Comparison of ENCODE assay signal across 8 cellular contexts in genomic region chr12:4506870-4507269, GRCh38. TPM values are rescaled to one million over a fixed set of nuclear protein-coding genes. Genes with fewer than 3 reads are reported as not detected.
DNase-seq lines count a peak whose midpoint lies in the region; ATAC-seq and TF ChIP-seq lines count a peak whose summit lies in the region.

No MANE protein-coding gene starts in this region.

- no peak overlapping the region for H3K4me3 ChIP-seq in testis
- H3K4me3 ChIP-seq in adrenal gland = no peak overlapping the region

- peak; percentile 83 for DNase-seq in activated CD4-positive, alpha-beta T cell treated with anti-CD3 and anti-CD28 coated beads, Interleukin-2, amount 10 ng/mL, durations not matched to agents 24 days and 14 days
- no peak for DNase-seq in activated CD4-positive, alpha-beta T cell treated with anti-CD3 and anti-CD28 coated beads for 48 hours
- DNase-seq in T-helper 17 cell (no peak), non-pigmented ciliary epithelial cell (ENCODE audit: low read depth) (peak; percentile 54), testis (no peak), occipital lobe (lab: John Stamatoyannopoulos, UW) (no peak), adrenal gland (no peak)

- H3K4me1 ChIP-seq in testis = no peaks in the 10 kb centered on the region
- no peaks in the 10 kb centered on the region for H3K4me1 ChIP-seq in adrenal gland (replicated peaks in 1 of 2)

- intact Hi-C loops in activated CD4-positive, alpha-beta T cell treated with anti-CD3 and anti-CD28 coated beads, Interleukin-2, amount 10 ng/mL, durations not matched to agents 24 days and 14 days (cut with micrococcal nuclease) = loop anchor here (2.0 to 10.0 kb wide), 5 partner anchors 32 to 636 kb away; partner anchors contain the start of genes RAD51AP1 and TIGAR
- intact Hi-C loops in testis (cut with DNase I; ENCODE audit: low total_unique reads) (no loop called here), adrenal gland (cut with DNase I) (no loop called here)

- H3K27ac ChIP-seq in testis (no peak overlapping the region), adrenal gland (no peak overlapping the region)

- H3K27me3 ChIP-seq in testis = no peaks in the 10 kb centered on the region
- H3K27me3 ChIP-seq in adrenal gland = no peaks in the 10 kb centered on the region

- ATAC-seq in HG02798 (IDR thresholded peaks at IDR 0.05; ENCODE audit: poor library complexity, unreplicated experiment) = peak; percentile 70
- peak; percentile 97 for ATAC-seq in T-helper 17 cell

- peaks cover 20% of the 10 kb centered on the region for H3K4me1 Mint-ChIP-seq in activated CD4-positive, alpha-beta T cell treated with anti-CD3 and anti-CD28 coated beads, Interleukin-2, amount 10 ng/mL, durations not matched to agents 24 days and 14 days
- H3K4me1 Mint-ChIP-seq in T-helper 17 cell = peaks cover 21% of the 10 kb centered on the region

- no peaks in the 10 kb centered on the region for H3K9me3 Mint-ChIP-seq in activated CD4-positive, alpha-beta T cell treated with anti-CD3 and anti-CD28 coated beads, Interleukin-2, amount 10 ng/mL, durations not matched to agents 24 days and 14 days

- H3K27me3 Mint-ChIP-seq in activated CD4-positive, alpha-beta T cell treated with anti-CD3 and anti-CD28 coated beads, Interleukin-2, amount 10 ng/mL, durations not matched to agents 24 days and 14 days = no peaks in the 10 kb centered on the region
- no peaks in the 10 kb centered on the region for H3K27me3 Mint-ChIP-seq in T-helper 17 cell

- no peak for TF ChIP-seq POLR2A in testis (IDR thresholded peaks at IDR 0.05)
- no peak for TF ChIP-seq POLR2A in adrenal gland (IDR thresholded peaks at IDR 0.05)

- H3K27ac Mint-ChIP-seq in activated CD4-positive, alpha-beta T cell treated with anti-CD3 and anti-CD28 coated beads, Interleukin-2, amount 10 ng/mL, durations not matched to agents 24 days and 14 days = peak overlapping the region; percentile 59
- H3K27ac Mint-ChIP-seq in T-helper 17 cell = peak overlapping the region; percentile 92

- H3K36me3 ChIP-seq in testis (ENCODE audit: low read depth, missing control alignments) (no peaks in the 10 kb centered on the region), adrenal gland (replicated peaks in 1 of 2) (peaks cover 0 to 15% of the 10 kb centered on the region in 2 donors)

- no peaks in the 10 kb centered on the region for H3K9me3 ChIP-seq in T-helper 17 cell (ENCODE audit: control insufficient read depth, low read length, poor library complexity, severe bottlenecking)
- no peaks in the 10 kb centered on the region for H3K9me3 ChIP-seq in testis
- peaks cover 0 to 5% (median 0%) of the 10 kb centered on the region in 3 donors for H3K9me3 ChIP-seq in adrenal gland (replicated peaks in 1 of 3)

- WGBS in testis, 2 donors = 88 to 89% methylated on average over 5 of the region's 5 CpGs
- 85 to 92% (median 86%) methylated on average over 5 of the region's 5 CpGs for WGBS in adrenal gland, 4 donors

- peak overlapping the region; percentile 55 for H3K4me3 Mint-ChIP-seq in activated CD4-positive, alpha-beta T cell treated with anti-CD3 and anti-CD28 coated beads, Interleukin-2, amount 10 ng/mL, durations not matched to agents 24 days and 14 days
- H3K4me3 Mint-ChIP-seq in T-helper 17 cell = peak overlapping the region; percentile 90

- H3K36me3 Mint-ChIP-seq in activated CD4-positive, alpha-beta T cell treated with anti-CD3 and anti-CD28 coated beads, Interleukin-2, amount 10 ng/mL, durations not matched to agents 24 days and 14 days (ENCODE audit: low read depth) = peaks cover 22% of the 10 kb centered on the region
- H3K36me3 Mint-ChIP-seq in T-helper 17 cell (ENCODE audit: low read depth) = peaks cover 10% of the 10 kb centered on the region

- no peak for TF ChIP-seq CTCF in testis (IDR thresholded peaks at IDR 0.05)
- no peak for TF ChIP-seq CTCF in adrenal gland (IDR thresholded peaks at IDR 0.05)

RNA-seq across cellular contexts. Expression of gene RAD51AP1, which starts 31.8 kb away (rescaled TPM):
- total RNA-seq in activated CD4-positive, alpha-beta T cell treated with anti-CD3 and anti-CD28 coated beads, Interleukin-2, amount 10 ng/mL, durations not matched to agents 24 days and 14 days = 31.4 and 35.8 TPM in 2 replicates
- under 1 TPM; 0.34 to 0.72 TPM for total RNA-seq in T-helper 17 cell
- 10 to 100 TPM; 17.0 to 19.4 TPM for total RNA-seq in testis
- polyA plus RNA-seq in testis (ENCODE audit: insufficient read depth, low read depth, low replicate concordance) = 21.9 TPM
- total RNA-seq in occipital lobe = 5.5 TPM
- 1 to 10 TPM in 6 of 8 donors, under 1 TPM in 1, not detected in 1; 0.55 to 4.9 (median 1.9) TPM for total RNA-seq in adrenal gland
- polyA plus RNA-seq in adrenal gland = 1 to 10 TPM in 2 of 3 donors, under 1 TPM in 1; 0.57 to 3.2 (median 1.1) TPM

RNA-seq across cellular contexts. Expression of gene DYRK4, which starts 55.1 kb away (rescaled TPM):
- total RNA-seq in activated CD4-positive, alpha-beta T cell treated with anti-CD3 and anti-CD28 coated beads, Interleukin-2, amount 10 ng/mL, durations not matched to agents 24 days and 14 days = 26.6 and 29.9 TPM in 2 replicates
- total RNA-seq in T-helper 17 cell = 10 to 100 TPM; 10.4 to 11.1 TPM
- 100 to 1,000 TPM in 1 of 2 donors, 10 to 100 TPM in 1; 91.2 to 138 TPM for total RNA-seq in testis
- 189 TPM for polyA plus RNA-seq in testis (ENCODE audit: insufficient read depth, low read depth, low replicate concordance)
- total RNA-seq in occipital lobe = 23.9 TPM
- 10 to 100 TPM; 24.2 to 55.1 (median 37.4) TPM for total RNA-seq in adrenal gland
- 100 to 1,000 TPM in 2 of 3 donors, 10 to 100 TPM in 1; 59.7 to 123 (median 120) TPM for polyA plus RNA-seq in adrenal gland

Comparison
In these comparisons a context has a peak if more than half of its experiments do, and no peak if none do; other contexts are left out.
1. DNase-seq: peak in activated CD4-positive, alpha-beta T cell treated with anti-CD3 and anti-CD28 coated beads, Interleukin-2, amount 10 ng/mL, durations not matched to agents 24 days and 14 days (single experiment) and non-pigmented ciliary epithelial cell (single experiment); none in activated CD4-positive, alpha-beta T cell treated with anti-CD3 and anti-CD28 coated beads for 48 hours (single experiment), T-helper 17 cell (0 of 3), testis (single experiment), occipital lobe (single experiment) and adrenal gland (0 of 7).